Comparison of ENCODE assay signal across 13 cellular contexts in the genomic region with DNA sequence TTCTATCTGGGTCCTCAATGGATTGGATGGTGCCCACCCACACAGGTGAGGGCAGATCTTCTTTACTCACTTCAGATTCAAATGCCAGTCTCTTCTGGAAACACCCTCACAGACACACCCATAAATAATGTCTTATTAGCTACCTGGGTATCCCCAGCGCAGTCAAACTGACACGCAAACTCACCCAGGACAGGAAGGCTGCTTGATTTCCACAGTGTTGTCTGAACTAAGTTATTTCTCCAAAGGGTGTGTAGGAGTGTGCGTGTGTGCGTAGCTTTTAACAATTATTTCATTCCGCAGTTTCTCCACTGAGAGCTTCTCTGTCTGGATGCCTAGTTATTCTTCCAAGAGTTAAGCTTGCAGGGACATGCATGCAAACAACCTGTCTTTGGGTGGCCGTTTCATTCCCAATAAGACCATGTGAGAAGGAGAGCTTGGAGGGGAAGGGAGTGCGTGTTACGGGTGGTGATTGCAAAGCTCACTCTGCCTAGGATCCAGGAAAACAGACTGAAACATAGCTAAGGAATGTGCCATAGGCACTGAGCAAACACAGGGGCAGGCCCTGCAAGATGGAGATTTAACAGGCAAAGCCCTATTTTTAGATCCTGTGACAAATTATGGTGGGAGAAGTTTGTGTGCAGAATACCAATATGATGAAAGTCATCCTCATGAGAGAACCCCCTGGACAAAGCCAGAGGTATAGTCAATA.
A peak's percentile ranks its signal among the peaks of the same experiment; 100 is the strongest.
DNase-seq lines count a peak whose midpoint lies in the region; ATAC-seq, FAIRE-seq and TF ChIP-seq lines count a peak whose summit lies in the region.
"Had no signal": no experiment of that assay in that cellular context is flagged by ENCODE, and none has a peak within 500 bp of the region (broad histone marks: within the 10 kb centered on the region; RNA-seq: fewer than 3 reads in every experiment).

No MANE protein-coding gene starts in this region.

- peaks cover 14% of the 10 kb centered on the region for H3K9me3 ChIP-seq in PC-3 (ENCODE audit: low read length)

- peaks cover 19% of the 10 kb centered on the region for H3K4me1 ChIP-seq in PC-3 (ENCODE audit: insufficient read depth, low read length)

- H3K36me3 Mint-ChIP-seq in activated naive CD4-positive, alpha-beta T cell treated with anti-CD3 and anti-CD28 coated beads, Interleukin-2, amount 10 ng/mL, durations not matched to agents 7 days and 5 days: no peaks in the 10 kb centered on the region

- H4K20me1 ChIP-seq in PC-3 (ENCODE audit: low read length): no peaks in the 10 kb centered on the region

- peak overlapping the region; percentile 38; the same call in 1 of the 2 replicates for H3K9ac ChIP-seq in PC-3 (ENCODE audit: low read length)

- H3F3A ChIP-seq in PC-3 (ENCODE audit: low read length, unreplicated experiment): no peaks in the 10 kb centered on the region

- H3K9me3 Mint-ChIP-seq in activated naive CD4-positive, alpha-beta T cell treated with anti-CD3 and anti-CD28 coated beads, Interleukin-2, amount 10 ng/mL, durations not matched to agents 7 days and 5 days: no peaks in the 10 kb centered on the region

- peak overlapping the region; percentile 70 for H3K4me2 ChIP-seq in PC-3 (ENCODE audit: low read length)

- intact Hi-C loops in PC-3 (cut with micrococcal nuclease): no loop called here

- peak overlapping the region; percentile 78 for H3K27ac ChIP-seq in PC-3 (ENCODE audit: low read length)

- no TSS peak for BruUV-seq in PC-3 (replicated peaks; lab: Mats Ljungman, UMichigan)

- no peak overlapping the region for H3K4me3 Mint-ChIP-seq in activated naive CD4-positive, alpha-beta T cell treated with anti-CD3 and anti-CD28 coated beads, Interleukin-2, amount 10 ng/mL, durations not matched to agents 7 days and 5 days
- H3K4me3 Mint-ChIP-seq: WTC11 had no signal

- DNase-seq in AG08396 (ENCODE audit: low spot score) (peak; percentile 77), PC-3 (peak; percentile 88), epithelial cell of proximal tubule (ENCODE audit: low read depth) (peak; percentile 38), non-pigmented ciliary epithelial cell (ENCODE audit: low read depth) (peak; percentile 42), superior temporal gyrus (ENCODE audit: extremely low spot score) (no peak), frontal cortex (ENCODE audit: low spot score in 2 of 2) (no peak), NCI-H2029 treated with DMSO at 0.1 percent for 48 hours (lab: John Stamatoyannopoulos, UW) (no peak)
- no peak for DNase-seq in activated naive CD4-positive, alpha-beta T cell treated with anti-CD3 and anti-CD28 coated beads, Interleukin-2, amount 10 ng/mL, durations not matched to agents 7 days and 5 days
- DNase-seq: C1 segment of cervical spinal cord, GOT3, Karpas-422, NCI-H2171 treated with DMSO at 0.1 percent for 48 hours had no signal

- no peak overlapping the region for H3K27ac Mint-ChIP-seq in activated naive CD4-positive, alpha-beta T cell treated with anti-CD3 and anti-CD28 coated beads, Interleukin-2, amount 10 ng/mL, durations not matched to agents 7 days and 5 days
- H3K27ac Mint-ChIP-seq: WTC11 had no signal

- peak; percentile 99 for ATAC-seq in PC-3
- ATAC-seq: WTC11 had no signal

- no peak for FAIRE-seq in frontal cortex (lab: Jason Lieb, UNC)

- H3K9me2 ChIP-seq in PC-3 (replicated peaks; ENCODE audit: low read length): no peaks in the 10 kb centered on the region

- no peaks in the 10 kb centered on the region for H3K27me3 ChIP-seq in PC-3 (ENCODE audit: low read length)

- POLR2A ChIA-PET in PC-3 (lab: Charles Lee; ENCODE audit: unreplicated experiment): interaction anchor here (0.5 to 1.3 kb wide), 3 partner anchors 33 to 76 kb away, joined by 3 to 4 read pairs (median 3); no protein-coding TSS in a partner anchor

- H3K27me3 Mint-ChIP-seq in activated naive CD4-positive, alpha-beta T cell treated with anti-CD3 and anti-CD28 coated beads, Interleukin-2, amount 10 ng/mL, durations not matched to agents 7 days and 5 days: peaks cover 17% of the 10 kb centered on the region

- H3K79me2 ChIP-seq in PC-3 (ENCODE audit: low read length): no peaks in the 10 kb centered on the region

- TF ChIP-seq CTCF in PC-3 (conservative IDR thresholded peaks at IDR 0.05; ENCODE audit: low read depth, low read length) (no peak), epithelial cell of proximal tubule (conservative IDR thresholded peaks at IDR 0.05; ENCODE audit: low read depth, low read length) (no peak)

- H2AFZ ChIP-seq in PC-3 (ENCODE audit: low read length): peak overlapping the region; percentile 74

- no peaks in the 10 kb centered on the region for H3K4me1 Mint-ChIP-seq in activated naive CD4-positive, alpha-beta T cell treated with anti-CD3 and anti-CD28 coated beads, Interleukin-2, amount 10 ng/mL, durations not matched to agents 7 days and 5 days

- no peaks in the 10 kb centered on the region; the same call in 1 of the 2 replicates for H3K36me3 ChIP-seq in PC-3 (ENCODE audit: low read depth, low read length)

- CTCF ChIA-PET in PC-3 (lab: Charles Lee): interaction anchor here (0.9 kb wide), 1 partner anchor 72 kb away, joined by 3 read pairs; no protein-coding TSS in a partner anchor
- CTCF ChIA-PET in activated naive CD4-positive, alpha-beta T cell treated with anti-CD3 and anti-CD28 coated beads, Interleukin-2, amount 10 ng/mL, durations not matched to agents 7 days and 5 days (lab: Charles Lee): no interaction called here

- H3K4me3 ChIP-seq in PC-3 (ENCODE audit: low read length) (peak overlapping the region; percentile 36), epithelial cell of proximal tubule (ENCODE audit: low read depth, low read length) (no peak overlapping the region)

Comparison
In these comparisons a context has a peak if more than half of its experiments do, and no peak if none do; other contexts are left out.
1. DNase-seq: peak in AG08396 (single experiment), PC-3 (single experiment), epithelial cell of proximal tubule (single experiment) and non-pigmented ciliary epithelial cell (single experiment); none in superior temporal gyrus (single experiment), frontal cortex (0 of 2), NCI-H2029 treated with DMSO at 0.1 percent for 48 hours (single experiment) and activated naive CD4-positive, alpha-beta T cell treated with anti-CD3 and anti-CD28 coated beads, Interleukin-2, amount 10 ng/mL, durations not matched to agents 7 days and 5 days (single experiment).